Comparison of ENCODE assay signal across 2 cellular contexts in the genomic region with DNA sequence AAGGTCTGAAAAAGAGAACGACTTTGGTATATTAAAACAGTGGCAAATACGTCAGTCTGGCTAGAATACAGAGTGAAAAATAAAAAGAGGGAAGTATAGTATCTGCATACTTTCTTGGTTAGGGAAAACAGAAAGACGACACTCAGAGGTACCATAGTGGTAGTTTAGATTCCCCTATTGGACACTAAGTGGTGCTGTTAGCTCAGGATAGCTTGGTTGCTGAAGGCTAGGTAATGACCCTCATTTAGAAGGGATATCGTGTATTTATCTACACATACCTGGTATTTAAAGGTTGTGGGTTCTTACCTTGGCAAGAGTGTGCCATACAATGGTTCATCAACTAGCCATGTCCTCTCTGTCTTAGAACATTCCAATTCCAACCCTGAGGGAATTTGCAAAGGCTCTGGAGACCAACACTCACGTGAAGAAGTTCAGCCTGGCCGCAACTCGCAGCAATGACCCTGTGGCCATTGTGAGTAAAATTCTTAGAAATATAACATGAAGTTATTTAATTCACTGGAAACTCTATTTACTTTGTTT.
TF ChIP-seq lines count a peak whose summit lies in the region.

No MANE protein-coding gene starts in this region.

TF ChIP-seq in WTC11, 78 proteins besides CTCF, POLR2A, EP300 and RAD21:
- TF ChIP-seq, protein P1, sequence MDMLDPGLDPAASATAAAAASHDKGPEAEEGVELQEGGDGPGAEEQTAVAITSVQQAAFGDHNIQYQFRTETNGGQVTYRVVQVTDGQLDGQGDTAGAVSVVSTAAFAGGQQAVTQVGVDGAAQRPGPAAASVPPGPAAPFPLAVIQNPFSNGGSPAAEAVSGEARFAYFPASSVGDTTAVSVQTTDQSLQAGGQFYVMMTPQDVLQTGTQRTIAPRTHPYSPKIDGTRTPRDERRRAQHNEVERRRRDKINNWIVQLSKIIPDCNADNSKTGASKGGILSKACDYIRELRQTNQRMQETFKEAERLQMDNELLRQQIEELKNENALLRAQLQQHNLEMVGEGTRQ (CRISPR knock-in tag; IDR thresholded peaks at IDR 0.05), result no peak
- TF ChIP-seq, protein P2, sequence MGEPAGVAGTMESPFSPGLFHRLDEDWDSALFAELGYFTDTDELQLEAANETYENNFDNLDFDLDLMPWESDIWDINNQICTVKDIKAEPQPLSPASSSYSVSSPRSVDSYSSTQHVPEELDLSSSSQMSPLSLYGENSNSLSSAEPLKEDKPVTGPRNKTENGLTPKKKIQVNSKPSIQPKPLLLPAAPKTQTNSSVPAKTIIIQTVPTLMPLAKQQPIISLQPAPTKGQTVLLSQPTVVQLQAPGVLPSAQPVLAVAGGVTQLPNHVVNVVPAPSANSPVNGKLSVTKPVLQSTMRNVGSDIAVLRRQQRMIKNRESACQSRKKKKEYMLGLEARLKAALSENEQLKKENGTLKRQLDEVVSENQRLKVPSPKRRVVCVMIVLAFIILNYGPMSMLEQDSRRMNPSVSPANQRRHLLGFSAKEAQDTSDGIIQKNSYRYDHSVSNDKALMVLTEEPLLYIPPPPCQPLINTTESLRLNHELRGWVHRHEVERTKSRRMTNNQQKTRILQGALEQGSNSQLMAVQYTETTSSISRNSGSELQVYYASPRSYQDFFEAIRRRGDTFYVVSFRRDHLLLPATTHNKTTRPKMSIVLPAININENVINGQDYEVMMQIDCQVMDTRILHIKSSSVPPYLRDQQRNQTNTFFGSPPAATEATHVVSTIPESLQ (CRISPR knock-in tag; IDR thresholded peaks at IDR 0.05), result no peak
- TF ChIP-seq, protein P3, sequence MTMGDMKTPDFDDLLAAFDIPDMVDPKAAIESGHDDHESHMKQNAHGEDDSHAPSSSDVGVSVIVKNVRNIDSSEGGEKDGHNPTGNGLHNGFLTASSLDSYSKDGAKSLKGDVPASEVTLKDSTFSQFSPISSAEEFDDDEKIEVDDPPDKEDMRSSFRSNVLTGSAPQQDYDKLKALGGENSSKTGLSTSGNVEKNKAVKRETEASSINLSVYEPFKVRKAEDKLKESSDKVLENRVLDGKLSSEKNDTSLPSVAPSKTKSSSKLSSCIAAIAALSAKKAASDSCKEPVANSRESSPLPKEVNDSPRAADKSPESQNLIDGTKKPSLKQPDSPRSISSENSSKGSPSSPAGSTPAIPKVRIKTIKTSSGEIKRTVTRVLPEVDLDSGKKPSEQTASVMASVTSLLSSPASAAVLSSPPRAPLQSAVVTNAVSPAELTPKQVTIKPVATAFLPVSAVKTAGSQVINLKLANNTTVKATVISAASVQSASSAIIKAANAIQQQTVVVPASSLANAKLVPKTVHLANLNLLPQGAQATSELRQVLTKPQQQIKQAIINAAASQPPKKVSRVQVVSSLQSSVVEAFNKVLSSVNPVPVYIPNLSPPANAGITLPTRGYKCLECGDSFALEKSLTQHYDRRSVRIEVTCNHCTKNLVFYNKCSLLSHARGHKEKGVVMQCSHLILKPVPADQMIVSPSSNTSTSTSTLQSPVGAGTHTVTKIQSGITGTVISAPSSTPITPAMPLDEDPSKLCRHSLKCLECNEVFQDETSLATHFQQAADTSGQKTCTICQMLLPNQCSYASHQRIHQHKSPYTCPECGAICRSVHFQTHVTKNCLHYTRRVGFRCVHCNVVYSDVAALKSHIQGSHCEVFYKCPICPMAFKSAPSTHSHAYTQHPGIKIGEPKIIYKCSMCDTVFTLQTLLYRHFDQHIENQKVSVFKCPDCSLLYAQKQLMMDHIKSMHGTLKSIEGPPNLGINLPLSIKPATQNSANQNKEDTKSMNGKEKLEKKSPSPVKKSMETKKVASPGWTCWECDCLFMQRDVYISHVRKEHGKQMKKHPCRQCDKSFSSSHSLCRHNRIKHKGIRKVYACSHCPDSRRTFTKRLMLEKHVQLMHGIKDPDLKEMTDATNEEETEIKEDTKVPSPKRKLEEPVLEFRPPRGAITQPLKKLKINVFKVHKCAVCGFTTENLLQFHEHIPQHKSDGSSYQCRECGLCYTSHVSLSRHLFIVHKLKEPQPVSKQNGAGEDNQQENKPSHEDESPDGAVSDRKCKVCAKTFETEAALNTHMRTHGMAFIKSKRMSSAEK (CRISPR knock-in tag; IDR thresholded peaks at IDR 0.05; ENCODE audit: borderline replicate concordance), result no peak

TF ChIP-seq in HepG2, 621 proteins besides CTCF, POLR2A, EP300 and RAD21:
- TF ChIP-seq, protein P4, sequence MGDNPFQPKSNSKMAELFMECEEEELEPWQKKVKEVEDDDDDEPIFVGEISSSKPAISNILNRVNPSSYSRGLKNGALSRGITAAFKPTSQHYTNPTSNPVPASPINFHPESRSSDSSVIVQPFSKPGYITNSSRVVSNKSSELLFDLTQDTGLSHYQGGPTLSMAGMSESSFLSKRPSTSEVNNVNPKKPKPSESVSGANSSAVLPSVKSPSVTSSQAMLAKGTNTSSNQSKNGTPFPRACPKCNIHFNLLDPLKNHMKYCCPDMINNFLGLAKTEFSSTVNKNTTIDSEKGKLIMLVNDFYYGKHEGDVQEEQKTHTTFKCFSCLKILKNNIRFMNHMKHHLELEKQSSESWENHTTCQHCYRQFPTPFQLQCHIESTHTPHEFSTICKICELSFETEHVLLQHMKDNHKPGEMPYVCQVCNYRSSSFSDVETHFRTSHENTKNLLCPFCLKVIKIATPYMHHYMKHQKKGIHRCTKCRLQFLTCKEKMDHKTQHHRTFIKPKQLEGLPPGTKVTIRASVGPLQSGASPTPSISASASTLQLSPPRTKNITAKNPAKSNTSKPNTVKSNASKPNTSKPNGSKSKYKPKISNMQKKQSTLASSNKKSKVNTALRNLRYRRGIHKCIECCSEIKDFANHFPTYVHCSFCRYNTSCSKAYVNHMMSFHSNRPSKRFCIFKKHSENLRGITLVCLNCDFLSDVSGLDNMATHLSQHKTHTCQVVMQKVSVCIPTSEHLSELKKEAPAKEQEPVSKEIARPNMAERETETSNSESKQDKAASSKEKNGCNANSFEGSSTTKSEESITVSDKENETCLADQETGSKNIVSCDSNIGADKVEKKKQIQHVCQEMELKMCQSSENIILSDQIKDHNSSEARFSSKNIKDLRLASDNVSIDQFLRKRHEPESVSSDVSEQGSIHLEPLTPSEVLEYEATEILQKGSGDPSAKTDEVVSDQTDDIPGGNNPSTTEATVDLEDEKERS (CRISPR knock-in tag; IDR thresholded peaks at IDR 0.05), result 0 out of 2 replicates have a peak, but pooled peaks have one; percentile 24
- TF ChIP-seq, protein P5, sequence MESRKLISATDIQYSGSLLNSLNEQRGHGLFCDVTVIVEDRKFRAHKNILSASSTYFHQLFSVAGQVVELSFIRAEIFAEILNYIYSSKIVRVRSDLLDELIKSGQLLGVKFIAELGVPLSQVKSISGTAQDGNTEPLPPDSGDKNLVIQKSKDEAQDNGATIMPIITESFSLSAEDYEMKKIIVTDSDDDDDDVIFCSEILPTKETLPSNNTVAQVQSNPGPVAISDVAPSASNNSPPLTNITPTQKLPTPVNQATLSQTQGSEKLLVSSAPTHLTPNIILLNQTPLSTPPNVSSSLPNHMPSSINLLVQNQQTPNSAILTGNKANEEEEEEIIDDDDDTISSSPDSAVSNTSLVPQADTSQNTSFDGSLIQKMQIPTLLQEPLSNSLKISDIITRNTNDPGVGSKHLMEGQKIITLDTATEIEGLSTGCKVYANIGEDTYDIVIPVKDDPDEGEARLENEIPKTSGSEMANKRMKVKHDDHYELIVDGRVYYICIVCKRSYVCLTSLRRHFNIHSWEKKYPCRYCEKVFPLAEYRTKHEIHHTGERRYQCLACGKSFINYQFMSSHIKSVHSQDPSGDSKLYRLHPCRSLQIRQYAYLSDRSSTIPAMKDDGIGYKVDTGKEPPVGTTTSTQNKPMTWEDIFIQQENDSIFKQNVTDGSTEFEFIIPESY (CRISPR knock-in tag; IDR thresholded peaks at IDR 0.05), result no peak
- TF ChIP-seq STAG1 (CRISPR knock-in tag; IDR thresholded peaks at IDR 0.05), result peak; percentile 71
TF ChIP-seq in HepG2: peak in this region for 2.
